Comparison of ENCODE assay signal across 7 cellular contexts in genomic region chr17:62627904-62628603, GRCh38.
A peak's percentile ranks its signal among the peaks of the same experiment; 100 is the strongest.
DNase-seq lines count a peak whose midpoint lies in the region; ATAC-seq and TF ChIP-seq lines count a peak whose summit lies in the region.

No MANE protein-coding gene starts in this region.

- DNase-seq in GM20000 (ENCODE audit: low spot score): peak; percentile 67
- no peak for DNase-seq in NT2/D1 (ENCODE audit: low read depth, low spot score)
- peak; percentile 79 for DNase-seq in amniotic epithelial cell (ENCODE audit: low read depth)

- H3K36me3 ChIP-seq in NT2/D1 (ENCODE audit: insufficient read depth, insufficient read length, low read length) (peaks cover 36% of the 10 kb centered on the region), iPS-18a (ENCODE audit: control insufficient read depth, low read depth, low read length) (no peaks in the 10 kb centered on the region)

- H3K27me3 ChIP-seq in NT2/D1 (ENCODE audit: insufficient read depth, insufficient read length) (no peaks in the 10 kb centered on the region), iPS-18a (ENCODE audit: control insufficient read depth, insufficient read depth, low read length) (peaks cover 6% of the 10 kb centered on the region)

- ATAC-seq in HG03097 (IDR thresholded peaks at IDR 0.05; ENCODE audit: low FRiP score, unreplicated experiment) (no peak), HG02981 (IDR thresholded peaks at IDR 0.05; ENCODE audit: unreplicated experiment) (no peak)

- H3K9me3 ChIP-seq in NT2/D1 (ENCODE audit: insufficient read depth, low read length): no peaks in the 10 kb centered on the region
- no peaks in the 10 kb centered on the region for H3K9me3 ChIP-seq in iPS-18a (ENCODE audit: control insufficient read depth, low read depth, low read length)

- peaks cover 33% of the 10 kb centered on the region for H3K4me1 ChIP-seq in NT2/D1 (ENCODE audit: insufficient read depth, insufficient read length)
- peaks cover 12% of the 10 kb centered on the region for H3K4me1 ChIP-seq in iPS-18a (ENCODE audit: control insufficient read depth, low read depth, low read length)

- no peak for TF ChIP-seq CTCF in GM20000 (IDR thresholded peaks at IDR 0.05; ENCODE audit: extremely low read depth, missing control alignments)

- H3K4me3 ChIP-seq in NT2/D1 (ENCODE audit: insufficient read length, low read depth) (peak overlapping the region; percentile 74), iPS-18a (ENCODE audit: low read length) (peak overlapping the region; percentile 83), skin epidermis (peak overlapping the region; percentile 50 to 91 (median 68))

- H3K27ac ChIP-seq in iPS-18a (ENCODE audit: low read length): no peak overlapping the region
- peak overlapping the region in 20 of 21 experiments; percentile 32 to 95 (median 88) for H3K27ac ChIP-seq in skin epidermis

- H3K9ac ChIP-seq in NT2/D1 (ENCODE audit: insufficient read length, low read depth) (peak overlapping the region; percentile 94), iPS-18a (ENCODE audit: low read length) (peak overlapping the region; percentile 63)
